ENCODE assay signal across 8 cellular contexts in the genomic region with DNA sequence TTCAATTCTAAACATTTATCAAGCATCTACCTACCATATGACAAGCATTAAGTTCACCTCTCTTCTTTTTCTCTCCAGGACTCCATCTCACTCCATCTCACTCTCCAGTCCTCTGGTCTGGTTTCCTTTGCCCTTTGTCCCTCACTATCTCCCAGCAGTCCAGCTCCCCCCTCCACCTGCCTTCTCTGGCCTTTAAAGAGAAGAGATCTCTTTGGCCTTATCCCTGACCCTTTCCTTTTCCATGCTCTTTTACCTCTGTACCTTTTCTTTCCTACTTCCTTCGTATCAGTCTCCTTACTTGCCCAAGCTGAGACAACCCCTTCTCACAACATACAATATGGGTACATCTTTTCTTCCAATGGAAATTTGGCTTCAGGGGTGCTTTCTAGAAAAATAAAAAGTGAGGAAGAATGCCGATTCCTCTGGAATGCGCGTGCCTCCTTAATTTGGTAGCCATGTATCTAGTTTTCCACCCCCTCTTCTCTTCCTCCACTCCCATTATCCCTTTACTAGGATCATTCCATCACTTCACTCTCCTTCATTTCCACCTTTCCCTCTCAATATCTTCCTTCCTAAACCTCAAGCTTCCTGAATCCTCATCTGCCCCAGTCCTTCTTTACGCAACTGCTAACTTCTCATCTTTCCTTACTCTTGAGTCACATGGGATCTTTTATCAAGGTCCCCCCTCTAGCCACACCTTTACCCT. TPM values are rescaled to one million over a fixed set of nuclear protein-coding genes. Genes with fewer than 3 reads are reported as not detected.
DNase-seq lines count a peak whose midpoint lies in the region; ATAC-seq and TF ChIP-seq lines count a peak whose summit lies in the region.

No MANE protein-coding gene starts in this region.

- DNase-seq in NCI-H345 treated with DMSO at 0.1 percent for 48 hours (lab: John Stamatoyannopoulos, UW; ENCODE audit: unreplicated experiment) (peak; percentile 41), NCI-H345 (lab: John Stamatoyannopoulos, UW) (no peak), T-cell (no peak), fibroblast of pulmonary artery (ENCODE audit: low read depth) (peak; percentile 68), retina (peak; percentile 34), midbrain (lab: John Stamatoyannopoulos, UW) (no peak), MV-4-11 (lab: John Stamatoyannopoulos, UW) (no peak)
- no peak for DNase-seq in stimulated activated CD4-positive, alpha-beta T cell treated with anti-CD3 and anti-CD28 coated beads, Interleukin-1b, Interleukin-23, amount 100 ng/mL, for 48 hours

- no peak for ATAC-seq in T-cell (replicated peaks in 1 of 4)

- POLR2A ChIA-PET in T-cell (lab: Charles Lee): no interaction called here

- H3K27me3 Mint-ChIP-seq in T-cell: no peaks in the 10 kb centered on the region

- peak overlapping the region; percentile 87 for H3K4me3 ChIP-seq in fibroblast of pulmonary artery (replicated peaks; ENCODE audit: low read depth, low read length)

- peaks cover 79 to 88% (median 83%) of the 10 kb centered on the region in 3 donors for H3K4me1 Mint-ChIP-seq in T-cell

- CTCF ChIA-PET in T-cell (lab: Charles Lee): interaction anchor here in 1 of 2 donors (0.6 to 1.4 kb wide), 6 partner anchors 16 to 70 kb away, joined by 3 to 6 read pairs (median 3); partner anchors contain the start of genes ATF6B, FKBPL and GPSM3

- H3K36me3 Mint-ChIP-seq in T-cell: peaks cover 17% of the 10 kb centered on the region

- no peak for TF ChIP-seq CTCF in fibroblast of pulmonary artery (IDR thresholded peaks at IDR 0.05; ENCODE audit: low read length, missing control alignments)

- peak overlapping the region; percentile 96 to 99 for H3K27ac Mint-ChIP-seq in T-cell

- H3K9me3 Mint-ChIP-seq in T-cell: no peaks in the 10 kb centered on the region

- H3K4me3 Mint-ChIP-seq in T-cell: peak overlapping the region; percentile 92 to 98 (median 95)

RNA-seq across cellular contexts. Expression of gene AGPAT1, which starts 0.7 kb away (rescaled TPM):
- 10 to 100 TPM; 23.5 to 34.6 (median 31.0) TPM for total RNA-seq in T-cell

RNA-seq across cellular contexts. Expression of gene RNF5, which starts 1.6 kb away (rescaled TPM):
- 10 to 100 TPM; 23.6 to 49.3 (median 44.6) TPM for total RNA-seq in T-cell

RNA-seq across cellular contexts. Expression of gene AGER, which starts 7.4 kb away (rescaled TPM):
- 10 to 100 TPM; 42.6 to 81.4 (median 67.7) TPM for total RNA-seq in T-cell

RNA-seq across cellular contexts. Expression of gene EGFL8, which starts 12.2 kb away (rescaled TPM):
- total RNA-seq in T-cell: 10 to 100 TPM; 13.9 to 18.9 (median 16.9) TPM

RNA-seq across cellular contexts. Expression of gene PBX2, which starts 13.4 kb away (rescaled TPM):
- total RNA-seq in T-cell: 100 to 1,000 TPM; 124 to 171 (median 148) TPM

Comparison
In these comparisons a context has a peak if more than half of its experiments do, and no peak if none do; other contexts are left out.
1. DNase-seq: peak in NCI-H345 treated with DMSO at 0.1 percent for 48 hours (single experiment), fibroblast of pulmonary artery (single experiment) and retina (single experiment); none in NCI-H345 (single experiment), T-cell (0 of 34), midbrain (single experiment), MV-4-11 (single experiment) and stimulated activated CD4-positive, alpha-beta T cell treated with anti-CD3 and anti-CD28 coated beads, Interleukin-1b, Interleukin-23, amount 100 ng/mL, for 48 hours (single experiment).